15 cellular contexts compared by ENCODE assay signal in the genomic region with DNA sequence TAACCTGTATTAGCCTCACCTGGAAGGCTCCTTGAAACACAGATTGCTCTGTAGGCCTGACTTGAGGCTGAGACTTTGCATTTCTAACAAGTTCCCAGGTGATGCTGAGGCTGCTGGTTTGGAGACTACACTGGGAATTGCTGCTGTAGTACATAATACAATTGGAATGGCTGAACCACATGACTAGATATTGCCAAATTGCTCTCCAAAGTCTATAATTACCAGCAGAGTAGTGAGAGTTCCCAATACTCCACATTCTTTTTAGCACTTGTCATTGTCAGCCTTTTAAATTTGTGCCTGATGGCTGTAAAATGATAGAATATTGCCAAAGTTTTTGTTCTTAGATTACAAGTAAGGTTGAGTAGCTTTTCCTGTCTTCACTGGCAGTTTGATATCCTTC. TPM values are rescaled to one million over a fixed set of nuclear protein-coding genes. Genes with fewer than 3 reads are reported as not detected.
DNase-seq lines count a peak whose midpoint lies in the region; ATAC-seq, FAIRE-seq and TF ChIP-seq lines count a peak whose summit lies in the region.
"Had no signal": no experiment of that assay in that cellular context is flagged by ENCODE, and none has a peak within 500 bp of the region (broad histone marks: within the 10 kb centered on the region; RNA-seq: fewer than 3 reads in every experiment).

No MANE protein-coding gene starts in this region.

- CTCF ChIA-PET in SK-N-SH (lab: Yijun Ruan, JAX) (interaction anchor here (1.2 to 1.5 kb wide), 2 partner anchors 10 to 17 kb away, joined by 3 to 4 read pairs; no protein-coding TSS in a partner anchor), GM10248 (lab: Yijun Ruan, JAX) (interaction anchor here (1.5 kb wide), 1 partner anchor 21 kb away, joined by 4 read pairs; no protein-coding TSS in a partner anchor)

- H3K79me2 ChIP-seq in SK-N-SH (ENCODE audit: insufficient read depth) = no peaks in the 10 kb centered on the region

- FAIRE-seq in pancreas (lab: Jason Lieb, UNC) = no peak

- H2AFZ ChIP-seq in SK-N-SH (ENCODE audit: low read depth) = no peak overlapping the region

- no peaks in the 10 kb centered on the region for H3F3A ChIP-seq in SK-N-SH (replicated peaks; ENCODE audit: insufficient read depth)

- H3K4me1 ChIP-seq in SK-N-SH (ENCODE audit: control insufficient read depth in 1 of 2, insufficient read depth in 2 of 2, low read depth in 1 of 2, low read length in 1 of 2) (peaks cover 0 to 2% of the 10 kb centered on the region in 2 experiments; a peak in 2 of 4 replicates), pancreas (no peaks in the 10 kb centered on the region)

- ATAC-seq in pancreas (peak in 3 of 4 donors; percentile 46 to 79 (median 66)), GM18873 (IDR thresholded peaks at IDR 0.05; ENCODE audit: low FRiP score, unreplicated experiment) (no peak)
- ATAC-seq: activated CD8-positive, alpha-beta T cell treated with anti-CD3 and anti-CD28 coated beads for 36 hours; esophagus mucosa had no signal

- no peak for TF ChIP-seq CTCF in AG10803 (conservative IDR thresholded peaks at IDR 0.05; ENCODE audit: low read length)
- TF ChIP-seq CTCF in SK-N-SH (IDR thresholded peaks at IDR 0.05) = no peak
- no peak for TF ChIP-seq CTCF in fibroblast of pulmonary artery (IDR thresholded peaks at IDR 0.05; ENCODE audit: low read length, missing control alignments)
- no peak for TF ChIP-seq CTCF in pancreas (IDR thresholded peaks at IDR 0.05)
- no peak for TF ChIP-seq CTCF in GM10248 (IDR thresholded peaks at IDR 0.05; ENCODE audit: control extremely low read depth, extremely low read depth, low read depth, missing control alignments)

- no peak for TF ChIP-seq EP300 in SK-N-SH (IDR thresholded peaks at IDR 0.05; ENCODE audit: borderline replicate concordance in 1 of 2, low read depth in 1 of 2, low read length in 1 of 2)

- no peak overlapping the region for H3K4me2 ChIP-seq in SK-N-SH

- no peak overlapping the region for H3K4me3 ChIP-seq in AG10803 (ENCODE audit: low read length)
- no peak overlapping the region for H3K4me3 ChIP-seq in SK-N-SH (ENCODE audit: low read depth in 2 of 2, low read length in 1 of 2)
- H3K4me3 ChIP-seq in fibroblast of pulmonary artery (replicated peaks; ENCODE audit: low read depth, low read length) = no peak overlapping the region
- no peak overlapping the region for H3K4me3 ChIP-seq in pancreas
- H3K4me3 ChIP-seq: skin epidermis had no signal

- peaks cover 19 to 82% of the 10 kb centered on the region in 2 experiments for H3K36me3 ChIP-seq in SK-N-SH (replicated peaks in 1 of 2; ENCODE audit: control insufficient read depth in 1 of 2, insufficient read depth in 2 of 2, low read length in 1 of 2)
- H3K36me3 ChIP-seq in pancreas = no peaks in the 10 kb centered on the region

- H3K27ac ChIP-seq in SK-N-SH (ENCODE audit: low read depth in 2 of 2, low read length in 1 of 2) (peak overlapping the region in 1 of 2 experiments; percentile 16; a peak in 1 of 4 replicates), pancreas (no peak overlapping the region)

- DNase-seq in AG10803 (ENCODE audit: low read depth) (peak; percentile 94), SK-N-SH (no peak), fibroblast of pulmonary artery (ENCODE audit: low read depth) (peak; percentile 79), pancreas (no peak), H4 (ENCODE audit: low spot score) (no peak), GM10248 (ENCODE audit: extremely low spot score) (no peak), midbrain (lab: John Stamatoyannopoulos, UW) (no peak)
- DNase-seq: activated CD8-positive, alpha-beta T cell treated with anti-CD3 and anti-CD28 coated beads for 36 hours; activated naive CD8-positive, alpha-beta T cell treated with anti-CD3 and anti-CD28 coated beads for 36 hours; CD4-positive, alpha-beta memory T cell; NCI-H1694; T-helper 2 cell had no signal

- no peaks in the 10 kb centered on the region for H4K20me1 ChIP-seq in SK-N-SH (ENCODE audit: insufficient read depth)

- H3K9me2 ChIP-seq in SK-N-SH = no peaks in the 10 kb centered on the region

- H3K9ac ChIP-seq in SK-N-SH = no peak overlapping the region

- H3K9me3 ChIP-seq in SK-N-SH (no peaks in the 10 kb centered on the region), pancreas (no peaks in the 10 kb centered on the region)

- POLR2A ChIA-PET in SK-N-SH (lab: Yijun Ruan, JAX) = no interaction called here
- POLR2A ChIA-PET in GM10248 (lab: Yijun Ruan, JAX) = no interaction called here

- H3K27me3 ChIP-seq in SK-N-SH (ENCODE audit: insufficient read depth) = no peaks in the 10 kb centered on the region
- no peaks in the 10 kb centered on the region for H3K27me3 ChIP-seq in pancreas

- no peak for TF ChIP-seq RAD21 in SK-N-SH (IDR thresholded peaks at IDR 0.05; ENCODE audit: low read length)

- intact Hi-C loops in pancreas (cut with DNase I) = loop anchor here in 1 of 3 donors (10.0 kb wide), 1 partner anchor 123 kb away; no protein-coding TSS in a partner anchor

TF ChIP-seq in SK-N-SH, 30 proteins besides CTCF, POLR2A, EP300 and RAD21:
- TF ChIP-seq FOSL2 (IDR thresholded peaks at IDR 0.05; ENCODE audit: borderline replicate concordance, low read depth) = 0 out of 2 replicates have a peak, but pooled peaks have one; percentile 18
- TF ChIP-seq, protein P1, sequence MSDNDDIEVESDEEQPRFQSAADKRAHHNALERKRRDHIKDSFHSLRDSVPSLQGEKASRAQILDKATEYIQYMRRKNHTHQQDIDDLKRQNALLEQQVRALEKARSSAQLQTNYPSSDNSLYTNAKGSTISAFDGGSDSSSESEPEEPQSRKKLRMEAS (IDR thresholded peaks at IDR 0.05; ENCODE audit: low read depth) = no peak
- TF ChIP-seq NRF1 (IDR thresholded peaks at IDR 0.05; ENCODE audit: low read depth, low read length) = no peak
- TF ChIP-seq JUND (IDR thresholded peaks at IDR 0.05) = peak; percentile 27; the same call in 1 of the 2 replicates
TF ChIP-seq in SK-N-SH: peak in this region for 2.

RNA-seq across cellular contexts. Expression of a gene that starts 39.9 kb away (rescaled TPM):
- 4.9 and 6.1 TPM in 2 replicates for polyA plus RNA-seq in SK-N-SH (2012; rRNA removed)
- 7.3 and 7.5 TPM in 2 replicates for polyA plus RNA-seq in SK-N-SH (2012; cell fraction: cytosol; rRNA removed)
- polyA plus RNA-seq in SK-N-SH (2012; cell fraction: nucleus; rRNA removed) = 4.3 and 9.2 TPM in 2 replicates
- 1 to 10 TPM; 3.3 to 9.7 (median 4.7) TPM for total RNA-seq in pancreas
- polyA plus RNA-seq in pancreas = 1 to 10 TPM; 1.7 to 1.9 TPM
- 16.7 and 23.3 TPM in 2 replicates for total RNA-seq in H4 (2014; rRNA removed; shearing (Covaris generic))

RNA-seq across cellular contexts. Expression of a gene that starts 41.6 kb away (rescaled TPM):
- 15.7 and 24.4 TPM in 2 replicates for polyA plus RNA-seq in SK-N-SH (2012; rRNA removed)
- polyA plus RNA-seq in SK-N-SH (2012; cell fraction: cytosol; rRNA removed) = 27.6 and 29.7 TPM in 2 replicates
- 4.5 and 10.6 TPM in 2 replicates for polyA plus RNA-seq in SK-N-SH (2012; cell fraction: nucleus; rRNA removed)
- 10 to 100 TPM in 3 of 6 donors, 1 to 10 TPM in 3; 3.8 to 12.7 (median 8.4) TPM for total RNA-seq in pancreas
- 1 to 10 TPM; 3.3 to 5.1 TPM for polyA plus RNA-seq in pancreas
- 41.0 and 73.1 TPM in 2 replicates for total RNA-seq in H4 (2014; rRNA removed; shearing (Covaris generic))

Comparison
In these comparisons a context has a peak if more than half of its experiments do, and no peak if none do; other contexts are left out.
1. DNase-seq: peak in AG10803 (single experiment) and fibroblast of pulmonary artery (single experiment); none in SK-N-SH (single experiment), pancreas (0 of 6), H4 (single experiment), GM10248 (single experiment) and midbrain (single experiment).